ENCODE assay signal across 8 cellular contexts in the genomic region with DNA sequence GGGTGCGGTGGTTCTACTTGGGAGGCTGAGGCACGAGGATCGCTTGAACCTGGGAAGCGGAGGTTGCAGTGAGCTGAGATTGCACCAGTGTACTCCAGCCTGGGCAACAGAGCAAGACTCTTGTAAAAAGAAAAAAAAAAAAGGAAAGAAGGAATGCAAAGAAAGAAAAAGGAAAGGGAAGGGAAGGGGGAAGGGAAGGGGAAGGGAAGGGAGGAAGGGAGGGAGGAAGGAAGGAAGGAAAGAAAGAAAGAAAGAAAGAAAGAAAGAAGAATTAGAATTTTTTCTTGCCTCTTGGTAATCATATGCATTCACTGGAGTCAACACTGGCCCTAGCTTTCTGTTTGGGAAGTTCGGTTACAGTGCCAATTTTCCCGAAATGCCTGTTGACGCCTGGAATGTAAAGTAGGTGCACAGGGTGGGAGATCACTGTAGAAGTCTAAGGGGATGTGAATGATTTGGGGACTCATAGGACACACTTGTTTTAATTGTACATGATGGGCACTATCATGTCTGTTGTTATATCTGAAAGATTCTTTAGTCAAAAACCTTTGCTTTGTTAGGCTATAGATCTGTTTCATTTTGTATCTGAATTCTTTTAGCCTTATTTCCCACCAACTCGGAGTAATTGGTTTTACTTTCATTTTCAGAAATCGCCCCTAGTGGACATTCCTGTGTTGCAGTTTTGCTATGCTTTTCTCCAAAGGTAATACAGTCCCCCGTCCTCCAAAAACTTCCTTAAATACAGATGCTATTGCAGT. TPM values are rescaled to one million over a fixed set of nuclear protein-coding genes. Genes with fewer than 3 reads are reported as not detected.
DNase-seq lines count a peak whose midpoint lies in the region; ATAC-seq and TF ChIP-seq lines count a peak whose summit lies in the region.

No MANE protein-coding gene starts in this region.

- ATAC-seq in left lobe of liver (peak; percentile 90), HG02852 (IDR thresholded peaks at IDR 0.05; ENCODE audit: unreplicated experiment) (no peak)

- in situ Hi-C loops in GM13976 (cut with MboI; ENCODE audit: low sequenced_read_pairs, unreplicated experiment): no loop called here

- peak; percentile 62 for TF ChIP-seq CTCF in AG09309 (IDR thresholded peaks at IDR 0.05; ENCODE audit: control insufficient read depth, insufficient read depth, low read depth, low read length, missing control alignments)
- peak; percentile 35 for TF ChIP-seq CTCF in GM13976 (IDR thresholded peaks at IDR 0.05; ENCODE audit: borderline replicate concordance, control extremely low read depth, extremely low read depth, insufficient read depth, missing control alignments)
- peak; percentile 68 for TF ChIP-seq CTCF in choroid plexus epithelial cell (conservative IDR thresholded peaks at IDR 0.05; ENCODE audit: low read depth, low read length)

- H3K4me3 ChIP-seq in AG09309 (ENCODE audit: control insufficient read depth, low read depth, low read length) (peak overlapping the region; percentile 49), choroid plexus epithelial cell (ENCODE audit: low read depth, low read length) (peak overlapping the region; percentile 63)

- peak; percentile 31 for DNase-seq in AG09309 (ENCODE audit: low read depth)
- DNase-seq in GM13976 (ENCODE audit: low spot score): peak; percentile 81
- DNase-seq in NCI-H1092 (lab: John Stamatoyannopoulos, UW): peak; percentile 10
- peak; percentile 8 for DNase-seq in T-helper 22 cell (ENCODE audit: low read depth)
- DNase-seq in choroid plexus epithelial cell (ENCODE audit: low read depth): peak; percentile 85
- DNase-seq in left lobe of liver (ENCODE audit: low spot score): no peak
- DNase-seq in stimulated activated CD8-positive, alpha-beta memory T cell treated with anti-CD3 and anti-CD28 coated beads, Interleukin-12 subunit alpha, Interleukin-12 subunit beta, amount 100 ng/mL, for 1 hour (ENCODE audit: low read depth): peak; percentile 21

RNA-seq across cellular contexts. Expression of gene MORC3, which starts 59.8 kb away (rescaled TPM):
- 12.6 TPM for total RNA-seq in left lobe of liver
